14 cellular contexts compared by ENCODE assay signal in genomic region chr1:154755858-154756730, GRCh38.
DNase-seq lines count a peak whose midpoint lies in the region; ATAC-seq lines count a peak whose summit lies in the region.
"Had no signal": no experiment of that assay in that cellular context is flagged by ENCODE, and none has a peak within 500 bp of the region (broad histone marks: within the 10 kb centered on the region; RNA-seq: fewer than 3 reads in every experiment).

No MANE protein-coding gene starts in this region.

- ATAC-seq in GM21526 (IDR thresholded peaks at IDR 0.05; ENCODE audit: low FRiP score, unreplicated experiment) (no peak), HG02678 (IDR thresholded peaks at IDR 0.05; ENCODE audit: unreplicated experiment) (no peak)
- ATAC-seq: HCT116, mucosa of descending colon, right cardiac atrium had no signal

- in situ Hi-C loops in SK-MEL-5 (cut with HindIII; ENCODE audit: low pct_unique_long_range_greater_than_20kb, low sequenced_read_pairs) = no loop called here

- DNase-seq in stimulated activated CD4-positive, alpha-beta T cell treated with anti-CD3 and anti-CD28 coated beads, Interleukin-15, amount 100 ng/mL, for 24 hours = peak; percentile 52
- no peak for DNase-seq in stimulated activated CD4-positive, alpha-beta T cell treated with anti-CD3 and anti-CD28 coated beads, Interleukin-4, amount 100 ng/mL, for 1 hour
- DNase-seq in SK-MEL-5 (ENCODE audit: low read depth, low spot score) (peak; percentile 22), islet precursor cell (peak; percentile 38), NCI-H1092 (lab: John Stamatoyannopoulos, UW) (no peak), NCI-H2171 (lab: John Stamatoyannopoulos, UW) (no peak)
- DNase-seq: CD4-positive, alpha-beta memory T cell; central memory CD4-positive, alpha-beta T cell; mucosa of descending colon; NCI-H510A treated with DMSO at 0.1 percent for 48 hours; right cardiac atrium had no signal

Comparison
In these comparisons a context has a peak if more than half of its experiments do, and no peak if none do; other contexts are left out.
1. DNase-seq: peak in stimulated activated CD4-positive, alpha-beta T cell treated with anti-CD3 and anti-CD28 coated beads, Interleukin-15, amount 100 ng/mL, for 24 hours (single experiment), SK-MEL-5 (single experiment) and islet precursor cell (single experiment); none in stimulated activated CD4-positive, alpha-beta T cell treated with anti-CD3 and anti-CD28 coated beads, Interleukin-4, amount 100 ng/mL, for 1 hour (single experiment), NCI-H1092 (single experiment) and NCI-H2171 (single experiment).